17 cellular contexts compared by ENCODE assay signal in genomic region chr3:98856724-98857123, GRCh38. TPM values are rescaled to one million over a fixed set of nuclear protein-coding genes. Genes with fewer than 3 reads are reported as not detected.
A peak's percentile ranks its signal among the peaks of the same experiment; 100 is the strongest.
DNase-seq lines count a peak whose midpoint lies in the region; ATAC-seq and TF ChIP-seq lines count a peak whose summit lies in the region.
"Had no signal": no experiment of that assay in that cellular context is flagged by ENCODE, and none has a peak within 500 bp of the region (broad histone marks: within the 10 kb centered on the region; RNA-seq: fewer than 3 reads in every experiment).

No MANE protein-coding gene starts in this region.

- H3K4me3 ChIP-seq in SK-N-SH (ENCODE audit: low read depth in 2 of 2, low read length in 1 of 2), result no peak overlapping the region
- H3K4me3 ChIP-seq: BLaER1 had no signal

- 93% methylated on average over 7 of the region's 8 CpGs for WGBS in SK-N-SH (ENCODE audit: low lambda C conversion rate)

- H3K36me3 Mint-ChIP-seq in chondrocyte (ENCODE audit: low read depth), result peaks cover 24% of the 10 kb centered on the region
- H3K36me3 Mint-ChIP-seq in osteocyte (ENCODE audit: unreplicated experiment), result peaks cover 41% of the 10 kb centered on the region
- H3K36me3 Mint-ChIP-seq in stimulated activated effector memory CD8-positive, alpha-beta T cell treated with anti-CD3 and anti-CD28 coated beads, Interleukin-12 subunit alpha, Interleukin-12 subunit beta, amount 100 ng/mL, for 72 hours, result no peaks in the 10 kb centered on the region
- H3K36me3 Mint-ChIP-seq in immature natural killer cell, result peaks cover 0 to 2% (median 0%) of the 10 kb centered on the region in 3 donors

- no peak for ATAC-seq in SK-N-SH treated with all-trans-retinoic acid at 6 μM for 48 hours
- no peak for ATAC-seq in stimulated activated effector memory CD8-positive, alpha-beta T cell treated with anti-CD3 and anti-CD28 coated beads, Interleukin-12 subunit alpha, Interleukin-12 subunit beta, amount 100 ng/mL, for 72 hours
- ATAC-seq in GM19467 (IDR thresholded peaks at IDR 0.05; ENCODE audit: unreplicated experiment), result no peak

- H2AFZ ChIP-seq in SK-N-SH (ENCODE audit: low read depth), result no peak overlapping the region

- H3K4me1 ChIP-seq in SK-N-SH (ENCODE audit: control insufficient read depth in 1 of 2, insufficient read depth in 2 of 2, low read depth in 1 of 2, low read length in 1 of 2), result peaks cover 0 to 26% of the 10 kb centered on the region in 2 experiments; a peak in 2 of 4 replicates
- H3K4me1 ChIP-seq: BLaER1, Caco-2 had no signal

- no peak for TF ChIP-seq EP300 in SK-N-SH (IDR thresholded peaks at IDR 0.05; ENCODE audit: borderline replicate concordance in 1 of 2, low read depth in 1 of 2, low read length in 1 of 2)

- no peak for DNase-seq in SK-N-SH
- no peak for DNase-seq in RWPE1 (ENCODE audit: low spot score)
- no peak for DNase-seq in chondrocyte (ENCODE audit: low spot score)
- DNase-seq in osteocyte (ENCODE audit: extremely low spot score, unreplicated experiment), result no peak
- DNase-seq in stimulated activated effector memory CD8-positive, alpha-beta T cell treated with anti-CD3 and anti-CD28 coated beads, Interleukin-12 subunit alpha, Interleukin-12 subunit beta, amount 100 ng/mL, for 72 hours (ENCODE audit: low spot score in 2 of 2), result no peak
- DNase-seq in immature natural killer cell, result no peak
- DNase-seq: AML-193; Caco-2; CD8-positive, alpha-beta memory T cell; DND-41; GDM1; GOT3; H9 had no signal

- H3K27me3 ChIP-seq in SK-N-SH (ENCODE audit: insufficient read depth), result no peaks in the 10 kb centered on the region
- H3K27me3 ChIP-seq: BLaER1 had no signal

- no peak overlapping the region; the same call in 1 of the 2 replicates for H3K9ac ChIP-seq in SK-N-SH
- H3K9ac ChIP-seq: BLaER1 had no signal

- peaks cover 97% of the 10 kb centered on the region for H3K79me2 ChIP-seq in SK-N-SH (ENCODE audit: insufficient read depth)

- H3K27ac ChIP-seq in SK-N-SH (ENCODE audit: low read depth in 2 of 2, low read length in 1 of 2) (peak overlapping the region in 1 of 2 experiments; percentile 85; a peak in 2 of 4 replicates), RWPE1 (peak overlapping the region; percentile 37)
- H3K27ac ChIP-seq: 22Rv1, BLaER1 had no signal

- no peaks in the 10 kb centered on the region for H3K9me3 ChIP-seq in SK-N-SH

- H3K9me3 Mint-ChIP-seq in chondrocyte (ENCODE audit: low read depth) (peaks cover 19% of the 10 kb centered on the region), osteocyte (ENCODE audit: unreplicated experiment) (peaks cover 6% of the 10 kb centered on the region), immature natural killer cell (peaks cover 0 to 36% (median 9%) of the 10 kb centered on the region in 6 donors)
- peaks cover 6% of the 10 kb centered on the region for H3K9me3 Mint-ChIP-seq in stimulated activated effector memory CD8-positive, alpha-beta T cell treated with anti-CD3 and anti-CD28 coated beads, Interleukin-12 subunit alpha, Interleukin-12 subunit beta, amount 100 ng/mL, for 72 hours

- POLR2A ChIA-PET in SK-N-SH (lab: Yijun Ruan, JAX), result no interaction called here
- POLR2A ChIA-PET in RWPE1 (lab: Yijun Ruan, JAX; ENCODE audit: low non-redundant PET), result no interaction called here

- TF ChIP-seq CTCF in SK-N-SH (IDR thresholded peaks at IDR 0.05) (no peak), RWPE1 (conservative IDR thresholded peaks at IDR 0.05; ENCODE audit: low read depth) (no peak), chondrocyte (IDR thresholded peaks at IDR 0.05) (no peak), osteocyte (IDR thresholded peaks at IDR 0.05) (no peak)

- H3K27me3 Mint-ChIP-seq in chondrocyte (ENCODE audit: low read depth) (no peaks in the 10 kb centered on the region), osteocyte (ENCODE audit: unreplicated experiment) (no peaks in the 10 kb centered on the region), immature natural killer cell (ENCODE audit: low read depth in 3 of 3) (no peaks in the 10 kb centered on the region)

- peaks cover 0 to 76% of the 10 kb centered on the region in 2 experiments for H3K36me3 ChIP-seq in SK-N-SH (replicated peaks in 1 of 2; ENCODE audit: control insufficient read depth in 1 of 2, insufficient read depth in 2 of 2, low read length in 1 of 2)

- H3K4me2 ChIP-seq in SK-N-SH, result peak overlapping the region; percentile 57
- H3K4me2 ChIP-seq: BLaER1 had no signal

- H3K27ac Mint-ChIP-seq in chondrocyte (ENCODE audit: unreplicated experiment), result peak overlapping the region; percentile 86
- H3K27ac Mint-ChIP-seq in osteocyte (ENCODE audit: unreplicated experiment), result peak overlapping the region; percentile 82
- H3K27ac Mint-ChIP-seq in stimulated activated effector memory CD8-positive, alpha-beta T cell treated with anti-CD3 and anti-CD28 coated beads, Interleukin-12 subunit alpha, Interleukin-12 subunit beta, amount 100 ng/mL, for 72 hours, result no peak overlapping the region
- no peak overlapping the region for H3K27ac Mint-ChIP-seq in immature natural killer cell
- H3K27ac Mint-ChIP-seq: H9 had no signal

- peaks cover 98% of the 10 kb centered on the region for H4K20me1 ChIP-seq in SK-N-SH (ENCODE audit: insufficient read depth)
- H4K20me1 ChIP-seq: BLaER1 had no signal

- H3K4me3 Mint-ChIP-seq in chondrocyte (ENCODE audit: unreplicated experiment) (no peak overlapping the region), osteocyte (ENCODE audit: unreplicated experiment) (no peak overlapping the region), immature natural killer cell (no peak overlapping the region)
- H3K4me3 Mint-ChIP-seq in stimulated activated effector memory CD8-positive, alpha-beta T cell treated with anti-CD3 and anti-CD28 coated beads, Interleukin-12 subunit alpha, Interleukin-12 subunit beta, amount 100 ng/mL, for 72 hours, result no peak overlapping the region
- H3K4me3 Mint-ChIP-seq: CD8-positive, alpha-beta memory T cell; H9 had no signal

- peaks cover 60% of the 10 kb centered on the region for H3F3A ChIP-seq in SK-N-SH (replicated peaks; ENCODE audit: insufficient read depth)

- CTCF ChIA-PET in SK-N-SH (lab: Yijun Ruan, JAX) (no interaction called here), RWPE1 (lab: Yijun Ruan, JAX) (no interaction called here)

- H3K9me2 ChIP-seq in SK-N-SH, result no peaks in the 10 kb centered on the region

- H3K4me1 Mint-ChIP-seq in chondrocyte (ENCODE audit: low read depth) (peaks cover 35% of the 10 kb centered on the region), osteocyte (ENCODE audit: unreplicated experiment) (peaks cover 35% of the 10 kb centered on the region), immature natural killer cell (no peaks in the 10 kb centered on the region)
- no peaks in the 10 kb centered on the region for H3K4me1 Mint-ChIP-seq in stimulated activated effector memory CD8-positive, alpha-beta T cell treated with anti-CD3 and anti-CD28 coated beads, Interleukin-12 subunit alpha, Interleukin-12 subunit beta, amount 100 ng/mL, for 72 hours
- H3K4me1 Mint-ChIP-seq: CD8-positive, alpha-beta memory T cell; H9 had no signal

- TF ChIP-seq RAD21 in SK-N-SH (IDR thresholded peaks at IDR 0.05; ENCODE audit: low read length), result no peak

TF ChIP-seq in SK-N-SH, 30 proteins besides CTCF, POLR2A, EP300 and RAD21:
- no peak for TF ChIP-seq RFX5 (IDR thresholded peaks at IDR 0.05; ENCODE audit: low read length)

TF ChIP-seq in SK-N-SH treated with all-trans-retinoic acid at 6 μM for 48 hours, 23 proteins besides CTCF, POLR2A, EP300 and RAD21 (continues in another document):
- TF ChIP-seq TOX (CRISPR knock-in tag; IDR thresholded peaks at IDR 0.05; ENCODE audit: borderline replicate concordance), result no peak
- no peak for TF ChIP-seq ZFP30 (CRISPR knock-in tag; IDR thresholded peaks at IDR 0.05)
- TF ChIP-seq GLIS3 (CRISPR knock-in tag; IDR thresholded peaks at IDR 0.05), result no peak
- TF ChIP-seq ZC3H10 (CRISPR knock-in tag; IDR thresholded peaks at IDR 0.05), result no peak
- TF ChIP-seq ZNF565 (CRISPR knock-in tag; conservative IDR thresholded peaks at IDR 0.05; ENCODE audit: low read depth), result no peak
- TF ChIP-seq CSDC2 (CRISPR knock-in tag; IDR thresholded peaks at IDR 0.05), result no peak
- TF ChIP-seq TSHZ2 (CRISPR knock-in tag; IDR thresholded peaks at IDR 0.05), result no peak
- no peak for TF ChIP-seq BACH2 (CRISPR knock-in tag; IDR thresholded peaks at IDR 0.05; ENCODE audit: borderline replicate concordance)
- no peak for TF ChIP-seq RARB (CRISPR knock-in tag; IDR thresholded peaks at IDR 0.05)
- no peak for TF ChIP-seq ZFP3 (CRISPR knock-in tag; IDR thresholded peaks at IDR 0.05)
- no peak for TF ChIP-seq TCF4 (CRISPR knock-in tag; IDR thresholded peaks at IDR 0.05; ENCODE audit: borderline replicate concordance)

RNA-seq across cellular contexts. Expression of gene DCBLD2, which starts 44.8 kb away (rescaled TPM):
- polyA plus RNA-seq in SK-N-SH (2012; rRNA removed) (159 and 190 TPM in 2 replicates), immature natural killer cell (1 to 10 TPM in 1 of 3 donors, under 1 TPM in 1, not detected in 1; 0.04 to 1.0 TPM)
- polyA plus RNA-seq in SK-N-SH (2012; cell fraction: cytosol; rRNA removed), result 198 and 211 TPM in 2 replicates
- polyA plus RNA-seq in SK-N-SH (2012; cell fraction: nucleus; rRNA removed), result 130 and 207 TPM in 2 replicates
- total RNA-seq in chondrocyte (51.8 to 64.1 TPM (median 63.2 TPM) in 3 replicates), osteocyte (83.2 and 85.5 TPM in 2 replicates)

Comparison
In these comparisons a context has a peak if more than half of its experiments do, and no peak if none do; other contexts are left out.
1. H3K27ac Mint-ChIP-seq: peak in chondrocyte (single experiment) and osteocyte (single experiment); none in stimulated activated effector memory CD8-positive, alpha-beta T cell treated with anti-CD3 and anti-CD28 coated beads, Interleukin-12 subunit alpha, Interleukin-12 subunit beta, amount 100 ng/mL, for 72 hours (single experiment) and immature natural killer cell (0 of 6).